Comparison of ENCODE assay signal across 9 cellular contexts in the genomic region with DNA sequence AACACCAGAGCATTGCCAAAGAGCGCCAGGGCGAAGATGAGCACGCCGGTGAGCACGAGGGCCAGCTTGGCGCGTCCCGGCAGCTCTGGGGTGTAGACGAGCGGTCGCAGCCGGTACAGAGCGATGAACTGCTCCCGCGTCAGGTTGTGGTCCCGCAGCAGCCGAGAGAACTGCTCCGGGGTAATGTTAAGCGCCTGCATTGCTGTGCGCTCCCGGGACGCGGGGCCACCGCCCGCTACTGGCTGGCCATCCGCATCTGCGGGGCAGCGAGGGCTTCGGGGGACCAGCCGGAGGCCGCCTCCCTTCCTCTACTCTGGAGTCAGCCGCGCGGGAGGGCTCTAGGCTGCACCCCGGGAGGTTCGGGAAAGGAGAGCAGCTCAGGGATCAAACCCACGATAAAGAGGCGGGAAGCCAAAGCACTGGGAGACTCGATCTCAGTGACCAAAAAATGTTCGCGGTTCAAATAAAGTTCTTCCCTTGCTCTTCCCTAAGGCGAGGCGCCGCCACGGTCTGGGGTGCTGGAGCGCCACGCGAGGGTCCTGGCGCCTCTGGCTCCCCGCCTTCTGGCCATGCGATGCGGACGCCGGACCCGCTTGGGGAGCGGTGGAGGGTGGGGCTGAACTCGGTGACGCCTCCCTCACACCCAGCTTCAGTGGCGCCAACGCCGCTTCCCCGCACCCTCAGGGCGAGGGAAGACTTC. TPM values are rescaled to one million over a fixed set of nuclear protein-coding genes. Genes with fewer than 3 reads are reported as not detected.
DNase-seq lines count a peak whose midpoint lies in the region; ATAC-seq and TF ChIP-seq lines count a peak whose summit lies in the region.
"Had no signal": no experiment of that assay in that cellular context is flagged by ENCODE, and none has a peak within 500 bp of the region (broad histone marks: within the 10 kb centered on the region; RNA-seq: fewer than 3 reads in every experiment).

Gene QRFPR (minus strand): TSS at position 571 of the 700 bp plus-strand sequence. CDS start 371 bp downstream, at position 200.

- H3K4me1 Mint-ChIP-seq in MCF 10A (ENCODE audit: insufficient read depth, unreplicated experiment) (peaks cover 24% of the 10 kb centered on the region), type B pancreatic cell (ENCODE audit: unreplicated experiment) (peaks cover 8% of the 10 kb centered on the region)

- H3K27me3 Mint-ChIP-seq in MCF 10A (ENCODE audit: insufficient read depth, unreplicated experiment) (no peaks in the 10 kb centered on the region), type B pancreatic cell (peaks cover 85% of the 10 kb centered on the region)

- intact Hi-C loops in MCF 10A (cut with micrococcal nuclease) = loop anchor here (2.0 kb wide), 1 partner anchor 40 kb away; no protein-coding TSS in a partner anchor

- peak; percentile 8 for DNase-seq in activated gamma-delta T cell (lab: John Stamatoyannopoulos, UW)
- DNase-seq in activated gamma-delta T cell treated with Interleukin-2 at 50 U/mL for 16 hours = no peak
- DNase-seq in MCF 10A (ENCODE audit: unreplicated experiment) = peak; percentile 88
- peak; percentile 39 for DNase-seq in kidney tubule cell (ENCODE audit: low spot score)
- DNase-seq in type B pancreatic cell (ENCODE audit: extremely low spot score, unreplicated experiment) = peak; percentile 70
- DNase-seq in NCI-H1694 treated with DMSO at 0.1 percent for 48 hours (lab: John Stamatoyannopoulos, UW) = no peak
- no peak for DNase-seq in medulla oblongata (ENCODE audit: extremely low spot score)
- DNase-seq: ovary had no signal

- POLR2A ChIA-PET in MCF 10A (lab: Yijun Ruan, JAX) = interaction anchor here (0.6 to 2.7 kb wide), 11 partner anchors 9 to 1320 kb away, joined by 3 to 14 read pairs (median 4); no protein-coding TSS in a partner anchor

- peak within 1 kb of the TSS; percentile 81 for H3K4me3 Mint-ChIP-seq in MCF 10A (ENCODE audit: unreplicated experiment)
- peak within 1 kb of the TSS; percentile 87 for H3K4me3 Mint-ChIP-seq in type B pancreatic cell

- H3K36me3 Mint-ChIP-seq in MCF 10A (ENCODE audit: insufficient read depth, unreplicated experiment) (no peaks in the 10 kb centered on the region), type B pancreatic cell (no peaks in the 10 kb centered on the region)

- CTCF ChIA-PET in MCF 10A (lab: Yijun Ruan, JAX) = interaction anchor here (0.6 to 4.8 kb wide), 9 partner anchors 10 to 996 kb away, joined by 3 to 34 read pairs (median 5); no protein-coding TSS in a partner anchor

- ATAC-seq in GM18517 (IDR thresholded peaks at IDR 0.05; ENCODE audit: unreplicated experiment) = no peak

- H3K9me3 Mint-ChIP-seq in MCF 10A (ENCODE audit: unreplicated experiment) (no peaks in the 10 kb centered on the region), type B pancreatic cell (no peaks in the 10 kb centered on the region)

- TF ChIP-seq CTCF in MCF 10A (IDR thresholded peaks at IDR 0.05; ENCODE audit: unreplicated experiment) (peak; percentile 6), type B pancreatic cell (conservative IDR thresholded peaks at IDR 0.05) (no peak)

- H3K27ac Mint-ChIP-seq in MCF 10A (ENCODE audit: low read depth, unreplicated experiment) (peak within 1 kb of the TSS; percentile 40), type B pancreatic cell (peak within 1 kb of the TSS; percentile 10)

- TSS peak; percentile 21 for BruUV-seq in MCF 10A (replicated peaks; lab: Mats Ljungman, UMichigan)

RNA-seq across cellular contexts. Expression of gene QRFPR, which starts in this region (rescaled TPM):
- total RNA-seq in MCF 10A (2022) (6.5 and 8.4 TPM in 2 replicates), type B pancreatic cell (ENCODE audit: low replicate concordance) (0.29 and 1.4 TPM in 2 replicates)

Comparison
In these comparisons a context has a peak if more than half of its experiments do, and no peak if none do; other contexts are left out.
1. DNase-seq: peak in activated gamma-delta T cell (single experiment), MCF 10A (single experiment), kidney tubule cell (single experiment) and type B pancreatic cell (single experiment); none in activated gamma-delta T cell treated with Interleukin-2 at 50 U/mL for 16 hours (single experiment), NCI-H1694 treated with DMSO at 0.1 percent for 48 hours (single experiment) and medulla oblongata (single experiment).